Comparison of ENCODE assay signal across 11 cellular contexts in the genomic region with DNA sequence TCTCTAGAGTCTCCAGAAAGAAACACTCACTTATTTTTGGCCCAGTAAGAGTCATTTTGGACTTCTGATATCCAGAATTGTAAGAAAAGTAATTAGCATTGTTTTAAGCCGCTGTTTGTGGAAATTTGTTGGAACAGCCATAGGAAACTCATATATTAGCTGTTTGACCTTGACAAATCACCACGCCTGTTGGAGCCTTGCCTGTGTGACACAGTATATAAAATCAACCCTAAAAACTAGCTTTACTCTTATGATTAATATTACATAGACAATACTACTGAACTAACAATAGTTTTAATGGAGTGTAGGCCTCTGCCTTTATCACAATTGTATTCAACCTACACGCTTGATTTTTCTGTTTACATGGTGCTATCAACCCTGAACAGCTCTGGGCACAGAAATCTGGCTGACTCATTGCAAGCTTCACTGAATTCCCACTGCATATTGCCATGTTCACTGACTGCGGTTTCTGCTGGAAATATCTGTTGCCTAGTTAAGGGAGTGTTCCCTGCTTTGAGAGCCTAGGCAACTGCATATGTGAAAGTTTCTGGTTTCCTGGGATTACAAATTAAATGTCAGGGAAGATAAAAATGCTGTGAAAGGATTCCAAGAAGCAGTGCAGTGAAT.
DNase-seq lines count a peak whose midpoint lies in the region; ATAC-seq and TF ChIP-seq lines count a peak whose summit lies in the region.
"Had no signal": no experiment of that assay in that cellular context is flagged by ENCODE, and none has a peak within 500 bp of the region (broad histone marks: within the 10 kb centered on the region; RNA-seq: fewer than 3 reads in every experiment).

No MANE protein-coding gene starts in this region.

- peaks cover 2% of the 10 kb centered on the region for H3K9me3 Mint-ChIP-seq in neural progenitor cell

- peak; percentile 88 for DNase-seq in AG09319 (ENCODE audit: extremely low read depth, low read depth)
- DNase-seq in NCI-H460 (ENCODE audit: extremely low read depth, low read depth): peak; percentile 70
- peak; percentile 97 for DNase-seq in epithelial cell of proximal tubule (ENCODE audit: low read depth)
- DNase-seq in neural progenitor cell (ENCODE audit: low spot score): no peak
- DNase-seq in effector CD4-positive, alpha-beta T cell: no peak
- DNase-seq in cerebellum (ENCODE audit: low spot score): no peak
- DNase-seq in NCI-H2029 (lab: John Stamatoyannopoulos, UW): no peak
- DNase-seq: activated T-cell treated with anti-CD3 and anti-CD28 coated beads, Interleukin-2, amount 50 U/mL, for 24 hours; CD4-positive, CD25-positive, alpha-beta regulatory T cell; Kasumi-1 had no signal

- H3K4me3 ChIP-seq in epithelial cell of proximal tubule (ENCODE audit: low read depth, low read length) (no peak overlapping the region), neural progenitor cell (no peak overlapping the region)

- no peaks in the 10 kb centered on the region for H3K79me2 ChIP-seq in neural progenitor cell (ENCODE audit: low read depth)

- peak overlapping the region; percentile 36 for H3K27ac Mint-ChIP-seq in neural progenitor cell
- H3K27ac Mint-ChIP-seq: activated T-cell treated with anti-CD3 and anti-CD28 coated beads, Interleukin-2, amount 50 U/mL, for 24 hours; CD4-positive, CD25-positive, alpha-beta regulatory T cell had no signal

- H3K4me2 ChIP-seq in neural progenitor cell: no peak overlapping the region

- no peak overlapping the region for H3K4me3 Mint-ChIP-seq in neural progenitor cell
- H3K4me3 Mint-ChIP-seq: activated T-cell treated with anti-CD3 and anti-CD28 coated beads, Interleukin-2, amount 50 U/mL, for 24 hours; CD4-positive, CD25-positive, alpha-beta regulatory T cell had no signal

- no peaks in the 10 kb centered on the region for H3F3A ChIP-seq in neural progenitor cell (ENCODE audit: low read depth)

- peaks cover 16% of the 10 kb centered on the region for H3K4me1 Mint-ChIP-seq in neural progenitor cell
- H3K4me1 Mint-ChIP-seq: CD4-positive, CD25-positive, alpha-beta regulatory T cell had no signal

- H3K27me3 ChIP-seq in neural progenitor cell: no peaks in the 10 kb centered on the region

- no peaks in the 10 kb centered on the region for H3K9me3 ChIP-seq in neural progenitor cell (ENCODE audit: low read depth)

- H3K36me3 ChIP-seq in neural progenitor cell: no peaks in the 10 kb centered on the region

- no peaks in the 10 kb centered on the region for H3K4me1 ChIP-seq in neural progenitor cell

- no peak for ATAC-seq in GM21825 (IDR thresholded peaks at IDR 0.05; ENCODE audit: unreplicated experiment)

- TF ChIP-seq CTCF in AG09319 (IDR thresholded peaks at IDR 0.05; ENCODE audit: low read depth, low read length) (no peak), epithelial cell of proximal tubule (conservative IDR thresholded peaks at IDR 0.05; ENCODE audit: low read depth, low read length) (no peak), neural progenitor cell (IDR thresholded peaks at IDR 0.05) (no peak)

- H4K20me1 ChIP-seq in neural progenitor cell (ENCODE audit: low read depth): no peaks in the 10 kb centered on the region

- H3K9ac ChIP-seq in neural progenitor cell: no peak overlapping the region

- H2AFZ ChIP-seq in neural progenitor cell (replicated peaks): no peak overlapping the region

- no peak overlapping the region for H3K27ac ChIP-seq in neural progenitor cell

- peaks cover 2% of the 10 kb centered on the region for H3K36me3 Mint-ChIP-seq in neural progenitor cell
- H3K36me3 Mint-ChIP-seq: CD4-positive, CD25-positive, alpha-beta regulatory T cell had no signal

- H3K27me3 Mint-ChIP-seq in neural progenitor cell (ENCODE audit: insufficient read depth, low read depth): peaks cover 4% of the 10 kb centered on the region
- H3K27me3 Mint-ChIP-seq: activated T-cell treated with anti-CD3 and anti-CD28 coated beads, Interleukin-2, amount 50 U/mL, for 24 hours; CD4-positive, CD25-positive, alpha-beta regulatory T cell had no signal

Comparison
In these comparisons a context has a peak if more than half of its experiments do, and no peak if none do; other contexts are left out.
1. DNase-seq: peak in AG09319 (single experiment), NCI-H460 (single experiment) and epithelial cell of proximal tubule (single experiment); none in neural progenitor cell (single experiment), effector CD4-positive, alpha-beta T cell (single experiment), cerebellum (single experiment) and NCI-H2029 (single experiment).